Comparison of ENCODE assay signal across 1 cellular context in the genomic region with DNA sequence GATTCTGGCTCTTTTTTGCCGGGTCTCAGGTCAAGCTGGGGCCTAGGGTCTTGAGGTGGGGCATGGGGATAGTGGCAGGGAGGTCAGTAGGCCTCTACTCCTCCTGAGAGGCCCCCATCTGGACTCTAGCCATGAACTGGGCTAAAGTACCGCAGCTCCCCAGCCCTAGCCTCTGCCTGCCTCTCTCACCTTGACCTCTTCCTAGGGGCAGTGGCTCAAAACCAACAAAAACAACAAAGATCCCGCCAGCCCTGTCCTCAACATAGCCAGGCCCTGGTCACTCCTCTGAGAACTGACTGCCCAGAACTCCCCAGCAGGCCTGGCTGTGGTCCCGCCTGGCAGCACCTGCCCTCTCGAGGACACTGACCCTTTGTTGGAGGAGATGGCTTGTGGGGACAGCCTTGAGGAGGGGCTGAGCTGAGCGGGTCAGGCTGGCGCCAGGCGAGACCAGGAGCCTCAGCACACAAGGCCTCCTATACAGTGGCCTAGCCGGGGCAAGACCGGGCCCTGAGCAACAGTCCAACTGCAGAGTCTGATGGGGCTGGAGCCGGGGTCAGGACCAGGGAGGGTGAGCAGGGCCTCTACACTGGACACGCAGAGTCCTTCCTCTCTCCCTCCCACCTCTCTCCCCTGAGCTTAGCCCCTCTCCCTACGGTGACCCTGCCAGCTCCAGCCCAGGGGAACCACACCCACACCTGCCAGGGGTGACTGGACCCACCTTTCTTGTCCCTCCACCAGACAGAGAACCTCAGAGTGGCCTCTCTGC.
TF ChIP-seq lines count a peak whose summit lies in the region.

No MANE protein-coding gene starts in this region.

TF ChIP-seq in K562, 482 proteins besides CTCF, POLR2A, EP300 and RAD21:
- no peak for TF ChIP-seq ZKSCAN3 (CRISPR knock-in tag; IDR thresholded peaks at IDR 0.05)
- TF ChIP-seq ZNF785 (CRISPR knock-in tag; IDR thresholded peaks at IDR 0.05), result no peak
- TF ChIP-seq ETV1 (tag; conservative IDR thresholded peaks at IDR 0.05; ENCODE audit: low read depth), result no peak
- no peak for TF ChIP-seq ZNF134 (CRISPR knock-in tag; conservative IDR thresholded peaks at IDR 0.05)
- TF ChIP-seq PML (IDR thresholded peaks at IDR 0.05; ENCODE audit: low read length), result no peak
- TF ChIP-seq, protein P1, sequence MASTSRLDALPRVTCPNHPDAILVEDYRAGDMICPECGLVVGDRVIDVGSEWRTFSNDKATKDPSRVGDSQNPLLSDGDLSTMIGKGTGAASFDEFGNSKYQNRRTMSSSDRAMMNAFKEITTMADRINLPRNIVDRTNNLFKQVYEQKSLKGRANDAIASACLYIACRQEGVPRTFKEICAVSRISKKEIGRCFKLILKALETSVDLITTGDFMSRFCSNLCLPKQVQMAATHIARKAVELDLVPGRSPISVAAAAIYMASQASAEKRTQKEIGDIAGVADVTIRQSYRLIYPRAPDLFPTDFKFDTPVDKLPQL (IDR thresholded peaks at IDR 0.05; ENCODE audit: extremely low read depth, insufficient read length), result no peak
- TF ChIP-seq FOXJ3 (CRISPR knock-in tag; IDR thresholded peaks at IDR 0.05), result no peak
- TF ChIP-seq KAT8 (IDR thresholded peaks at IDR 0.05; ENCODE audit: low read depth), result no peak
- TF ChIP-seq ZC3H4 (CRISPR knock-in tag; IDR thresholded peaks at IDR 0.05; ENCODE audit: borderline replicate concordance), result no peak
- no peak for TF ChIP-seq ZNF780A (CRISPR knock-in tag; IDR thresholded peaks at IDR 0.05)
- TF ChIP-seq, protein P2, sequence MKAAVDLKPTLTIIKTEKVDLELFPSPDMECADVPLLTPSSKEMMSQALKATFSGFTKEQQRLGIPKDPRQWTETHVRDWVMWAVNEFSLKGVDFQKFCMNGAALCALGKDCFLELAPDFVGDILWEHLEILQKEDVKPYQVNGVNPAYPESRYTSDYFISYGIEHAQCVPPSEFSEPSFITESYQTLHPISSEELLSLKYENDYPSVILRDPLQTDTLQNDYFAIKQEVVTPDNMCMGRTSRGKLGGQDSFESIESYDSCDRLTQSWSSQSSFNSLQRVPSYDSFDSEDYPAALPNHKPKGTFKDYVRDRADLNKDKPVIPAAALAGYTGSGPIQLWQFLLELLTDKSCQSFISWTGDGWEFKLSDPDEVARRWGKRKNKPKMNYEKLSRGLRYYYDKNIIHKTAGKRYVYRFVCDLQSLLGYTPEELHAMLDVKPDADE (conservative IDR thresholded peaks at IDR 0.05; ENCODE audit: control insufficient read depth, low read depth, low read length), result no peak
- TF ChIP-seq, protein P3, sequence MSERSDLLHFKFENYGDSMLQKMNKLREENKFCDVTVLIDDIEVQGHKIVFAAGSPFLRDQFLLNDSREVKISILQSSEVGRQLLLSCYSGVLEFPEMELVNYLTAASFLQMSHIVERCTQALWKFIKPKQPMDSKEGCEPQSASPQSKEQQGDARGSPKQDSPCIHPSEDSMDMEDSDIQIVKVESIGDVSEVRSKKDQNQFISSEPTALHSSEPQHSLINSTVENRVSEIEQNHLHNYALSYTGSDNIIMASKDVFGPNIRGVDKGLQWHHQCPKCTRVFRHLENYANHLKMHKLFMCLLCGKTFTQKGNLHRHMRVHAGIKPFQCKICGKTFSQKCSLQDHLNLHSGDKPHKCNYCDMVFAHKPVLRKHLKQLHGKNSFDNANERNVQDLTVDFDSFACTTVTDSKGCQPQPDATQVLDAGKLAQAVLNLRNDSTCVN (CRISPR knock-in tag; IDR thresholded peaks at IDR 0.05), result no peak
- TF ChIP-seq ZNF3 (CRISPR knock-in tag; IDR thresholded peaks at IDR 0.05), result no peak
- TF ChIP-seq, protein P4, sequence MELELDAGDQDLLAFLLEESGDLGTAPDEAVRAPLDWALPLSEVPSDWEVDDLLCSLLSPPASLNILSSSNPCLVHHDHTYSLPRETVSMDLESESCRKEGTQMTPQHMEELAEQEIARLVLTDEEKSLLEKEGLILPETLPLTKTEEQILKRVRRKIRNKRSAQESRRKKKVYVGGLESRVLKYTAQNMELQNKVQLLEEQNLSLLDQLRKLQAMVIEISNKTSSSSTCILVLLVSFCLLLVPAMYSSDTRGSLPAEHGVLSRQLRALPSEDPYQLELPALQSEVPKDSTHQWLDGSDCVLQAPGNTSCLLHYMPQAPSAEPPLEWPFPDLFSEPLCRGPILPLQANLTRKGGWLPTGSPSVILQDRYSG (tag; conservative IDR thresholded peaks at IDR 0.05; ENCODE audit: low read depth), result no peak
- TF ChIP-seq CBX8 (IDR thresholded peaks at IDR 0.05; ENCODE audit: borderline replicate concordance, extremely low read depth, low read depth, low read length, poor library complexity, severe bottlenecking), result no peak
- no peak for TF ChIP-seq TAF7 (tag; IDR thresholded peaks at IDR 0.05)
- TF ChIP-seq, protein P5, sequence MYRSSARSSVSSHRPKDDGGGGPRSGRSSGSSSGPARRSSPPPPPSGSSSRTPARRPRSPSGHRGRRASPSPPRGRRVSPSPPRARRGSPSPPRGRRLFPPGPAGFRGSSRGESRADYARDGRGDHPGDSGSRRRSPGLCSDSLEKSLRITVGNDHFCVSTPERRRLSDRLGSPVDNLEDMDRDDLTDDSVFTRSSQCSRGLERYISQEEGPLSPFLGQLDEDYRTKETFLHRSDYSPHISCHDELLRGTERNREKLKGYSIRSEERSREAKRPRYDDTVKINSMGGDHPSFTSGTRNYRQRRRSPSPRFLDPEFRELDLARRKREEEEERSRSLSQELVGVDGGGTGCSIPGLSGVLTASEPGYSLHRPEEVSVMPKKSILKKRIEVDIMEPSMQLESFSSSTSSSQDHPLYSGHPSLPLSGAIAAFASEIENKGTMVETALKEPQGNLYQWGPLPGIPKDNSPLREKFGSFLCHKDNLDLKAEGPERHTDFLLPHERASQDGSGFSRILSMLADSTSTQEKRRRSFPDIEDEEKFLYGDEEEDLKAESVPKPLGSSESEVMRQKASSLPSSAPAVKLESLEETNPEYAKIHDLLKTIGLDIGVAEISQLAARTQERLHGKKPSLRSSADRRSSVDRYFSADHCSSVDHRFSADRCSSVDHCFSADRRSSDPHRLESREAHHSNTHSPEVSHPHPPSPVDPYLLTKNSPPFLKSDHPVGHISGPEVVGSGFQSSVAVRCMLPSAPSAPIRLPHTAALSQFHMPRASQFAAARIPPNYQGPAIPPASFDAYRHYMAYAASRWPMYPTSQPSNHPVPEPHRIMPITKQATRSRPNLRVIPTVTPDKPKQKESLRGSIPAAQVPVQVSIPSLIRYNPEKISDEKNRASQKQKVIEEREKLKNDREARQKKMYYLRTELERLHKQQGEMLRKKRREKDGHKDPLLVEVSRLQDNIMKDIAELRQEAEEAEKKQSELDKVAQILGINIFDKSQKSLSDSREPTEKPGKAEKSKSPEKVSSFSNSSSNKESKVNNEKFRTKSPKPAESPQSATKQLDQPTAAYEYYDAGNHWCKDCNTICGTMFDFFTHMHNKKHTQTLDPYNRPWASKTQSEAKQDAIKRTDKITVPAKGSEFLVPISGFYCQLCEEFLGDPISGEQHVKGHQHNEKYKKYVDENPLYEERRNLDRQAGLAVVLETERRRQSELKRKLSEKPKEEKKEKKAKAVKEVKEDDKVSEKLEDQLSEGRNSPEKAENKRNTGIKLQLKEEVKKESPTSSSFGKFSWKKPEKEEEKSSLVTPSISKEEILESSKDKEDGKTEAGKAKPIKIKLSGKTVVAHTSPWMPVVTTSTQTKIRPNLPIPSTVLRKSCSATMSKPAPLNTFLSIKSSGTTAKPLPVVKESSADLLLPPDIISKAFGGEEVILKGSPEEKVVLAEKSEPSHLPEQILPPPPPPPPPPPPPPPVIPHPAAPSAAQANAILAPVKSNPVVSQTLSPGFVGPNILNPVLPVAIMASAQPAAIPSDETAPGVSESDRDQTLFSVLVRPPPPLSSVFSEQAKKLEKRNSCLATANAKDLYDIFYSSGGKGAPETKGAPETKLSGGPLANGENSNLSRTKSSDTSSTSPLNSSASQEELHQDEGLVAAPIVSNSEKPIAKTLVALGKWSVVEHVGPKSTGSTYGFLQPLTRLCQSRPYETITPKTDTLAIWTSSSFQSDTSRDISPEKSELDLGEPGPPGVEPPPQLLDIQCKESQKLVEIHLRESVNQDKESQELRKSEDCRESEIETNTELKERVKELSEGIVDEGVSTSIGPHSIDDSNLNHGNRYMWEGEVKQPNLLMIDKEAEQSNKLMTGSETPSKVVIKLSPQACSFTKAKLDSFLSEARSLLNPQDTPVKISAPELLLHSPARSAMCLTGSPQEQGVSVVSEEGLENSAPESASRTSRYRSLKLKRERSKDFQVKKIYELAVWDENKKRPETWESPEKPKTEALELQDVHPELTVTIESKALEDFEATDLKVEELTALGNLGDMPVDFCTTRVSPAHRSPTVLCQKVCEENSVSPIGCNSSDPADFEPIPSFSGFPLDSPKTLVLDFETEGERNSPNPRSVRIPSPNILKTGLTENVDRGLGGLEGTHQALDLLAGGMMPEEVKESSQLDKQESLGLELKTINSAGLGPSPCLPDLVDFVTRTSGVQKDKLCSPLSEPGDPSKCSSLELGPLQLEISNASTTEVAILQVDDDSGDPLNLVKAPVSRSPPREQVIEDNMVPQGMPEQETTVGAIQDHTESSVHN (IDR thresholded peaks at IDR 0.05; ENCODE audit: borderline replicate concordance in 1 of 2, low read depth in 1 of 2), result no peak
- no peak for TF ChIP-seq NFIC (IDR thresholded peaks at IDR 0.05)
- no peak for TF ChIP-seq BCL6 (CRISPR knock-in tag; IDR thresholded peaks at IDR 0.05)
- TF ChIP-seq, protein P6, sequence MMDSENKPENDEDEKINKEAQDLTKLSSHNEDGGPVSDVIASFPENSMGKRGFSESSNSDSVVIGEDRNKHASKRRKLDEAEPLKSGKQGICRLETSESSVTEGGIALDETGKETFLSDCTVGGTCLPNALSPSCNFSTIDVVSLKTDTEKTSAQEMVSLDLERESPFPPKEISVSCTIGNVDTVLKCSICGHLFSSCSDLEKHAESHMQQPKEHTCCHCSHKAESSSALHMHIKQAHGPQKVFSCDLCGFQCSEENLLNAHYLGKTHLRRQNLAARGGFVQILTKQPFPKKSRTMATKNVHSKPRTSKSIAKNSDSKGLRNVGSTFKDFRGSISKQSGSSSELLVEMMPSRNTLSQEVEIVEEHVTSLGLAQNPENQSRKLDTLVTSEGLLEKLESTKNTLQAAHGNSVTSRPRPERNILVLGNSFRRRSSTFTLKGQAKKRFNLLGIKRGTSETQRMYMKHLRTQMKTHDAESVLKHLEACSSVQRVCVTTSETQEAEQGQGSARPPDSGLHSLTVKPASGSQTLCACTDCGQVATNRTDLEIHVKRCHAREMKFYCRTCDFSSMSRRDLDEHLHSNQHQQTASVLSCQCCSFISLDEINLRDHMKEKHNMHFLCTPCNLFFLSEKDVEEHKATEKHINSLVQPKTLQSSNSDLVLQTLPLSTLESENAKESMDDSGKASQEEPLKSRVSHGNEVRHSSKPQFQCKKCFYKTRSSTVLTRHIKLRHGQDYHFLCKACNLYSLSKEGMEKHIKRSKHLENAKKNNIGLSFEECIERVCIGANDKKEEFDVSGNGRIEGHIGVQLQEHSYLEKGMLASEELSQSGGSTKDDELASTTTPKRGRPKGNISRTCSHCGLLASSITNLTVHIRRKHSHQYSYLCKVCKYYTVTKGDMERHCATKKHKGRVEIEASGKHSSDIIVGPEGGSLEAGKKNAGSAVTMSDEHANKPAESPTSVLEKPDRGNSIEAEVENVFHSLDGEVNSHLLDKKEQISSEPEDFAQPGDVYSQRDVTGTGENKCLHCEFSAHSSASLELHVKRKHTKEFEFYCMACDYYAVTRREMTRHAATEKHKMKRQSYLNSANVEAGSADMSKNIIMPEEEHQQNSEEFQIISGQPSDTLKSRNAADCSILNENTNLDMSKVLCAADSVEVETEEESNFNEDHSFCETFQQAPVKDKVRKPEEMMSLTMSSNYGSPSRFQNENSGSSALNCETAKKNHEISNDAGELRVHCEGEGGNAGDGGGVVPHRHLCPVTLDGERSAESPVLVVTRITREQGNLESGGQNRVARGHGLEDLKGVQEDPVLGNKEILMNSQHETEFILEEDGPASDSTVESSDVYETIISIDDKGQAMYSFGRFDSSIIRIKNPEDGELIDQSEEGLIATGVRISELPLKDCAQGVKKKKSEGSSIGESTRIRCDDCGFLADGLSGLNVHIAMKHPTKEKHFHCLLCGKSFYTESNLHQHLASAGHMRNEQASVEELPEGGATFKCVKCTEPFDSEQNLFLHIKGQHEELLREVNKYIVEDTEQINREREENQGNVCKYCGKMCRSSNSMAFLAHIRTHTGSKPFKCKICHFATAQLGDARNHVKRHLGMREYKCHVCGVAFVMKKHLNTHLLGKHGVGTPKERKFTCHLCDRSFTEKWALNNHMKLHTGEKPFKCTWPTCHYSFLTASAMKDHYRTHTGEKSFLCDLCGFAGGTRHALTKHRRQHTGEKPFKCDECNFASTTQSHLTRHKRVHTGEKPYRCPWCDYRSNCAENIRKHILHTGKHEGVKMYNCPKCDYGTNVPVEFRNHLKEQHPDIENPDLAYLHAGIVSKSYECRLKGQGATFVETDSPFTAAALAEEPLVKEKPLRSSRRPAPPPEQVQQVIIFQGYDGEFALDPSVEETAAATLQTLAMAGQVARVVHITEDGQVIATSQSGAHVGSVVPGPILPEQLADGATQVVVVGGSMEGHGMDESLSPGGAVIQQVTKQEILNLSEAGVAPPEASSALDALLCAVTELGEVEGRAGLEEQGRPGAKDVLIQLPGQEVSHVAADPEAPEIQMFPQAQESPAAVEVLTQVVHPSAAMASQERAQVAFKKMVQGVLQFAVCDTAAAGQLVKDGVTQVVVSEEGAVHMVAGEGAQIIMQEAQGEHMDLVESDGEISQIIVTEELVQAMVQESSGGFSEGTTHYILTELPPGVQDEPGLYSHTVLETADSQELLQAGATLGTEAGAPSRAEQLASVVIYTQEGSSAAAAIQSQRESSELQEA (IDR thresholded peaks at IDR 0.05; ENCODE audit: low read depth), result no peak
